Comparison of ENCODE assay signal across 1 cellular context in the genomic region with DNA sequence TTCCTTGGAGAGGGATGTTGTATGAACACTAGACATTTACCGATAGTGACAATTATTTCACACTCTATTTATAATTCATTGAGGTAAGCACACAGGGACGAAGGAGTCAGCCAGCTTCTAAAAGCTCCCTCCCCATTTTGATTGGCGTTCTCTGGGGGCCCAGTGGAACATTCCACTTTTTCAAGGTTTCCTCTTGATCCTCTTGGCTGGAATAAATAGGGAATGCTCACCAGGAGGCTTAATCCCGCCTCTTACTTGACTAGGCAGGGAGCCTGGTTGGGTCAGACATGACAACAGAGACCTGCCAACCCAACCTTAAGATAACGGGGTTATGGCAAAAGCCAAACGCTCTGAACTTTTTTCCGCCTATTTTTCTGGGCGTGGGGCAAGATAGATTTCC.
TF ChIP-seq lines count a peak whose summit lies in the region.

No MANE protein-coding gene starts in this region.

TF ChIP-seq in H1, 55 proteins besides CTCF, POLR2A, EP300 and RAD21:
- no peak for TF ChIP-seq JUND (IDR thresholded peaks at IDR 0.05; ENCODE audit: low read length)
- no peak for TF ChIP-seq CBX5 (IDR thresholded peaks at IDR 0.05; ENCODE audit: low read depth, low read length)
- TF ChIP-seq, protein P1, sequence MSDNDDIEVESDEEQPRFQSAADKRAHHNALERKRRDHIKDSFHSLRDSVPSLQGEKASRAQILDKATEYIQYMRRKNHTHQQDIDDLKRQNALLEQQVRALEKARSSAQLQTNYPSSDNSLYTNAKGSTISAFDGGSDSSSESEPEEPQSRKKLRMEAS (IDR thresholded peaks at IDR 0.05): no peak
- no peak for TF ChIP-seq GTF2F1 (IDR thresholded peaks at IDR 0.05; ENCODE audit: borderline replicate concordance, low read depth, low read length)
- no peak for TF ChIP-seq CREB1 (IDR thresholded peaks at IDR 0.05)
- no peak for TF ChIP-seq KDM4A (IDR thresholded peaks at IDR 0.05; ENCODE audit: low read depth, low read length, severe bottlenecking)
- TF ChIP-seq, protein P2, sequence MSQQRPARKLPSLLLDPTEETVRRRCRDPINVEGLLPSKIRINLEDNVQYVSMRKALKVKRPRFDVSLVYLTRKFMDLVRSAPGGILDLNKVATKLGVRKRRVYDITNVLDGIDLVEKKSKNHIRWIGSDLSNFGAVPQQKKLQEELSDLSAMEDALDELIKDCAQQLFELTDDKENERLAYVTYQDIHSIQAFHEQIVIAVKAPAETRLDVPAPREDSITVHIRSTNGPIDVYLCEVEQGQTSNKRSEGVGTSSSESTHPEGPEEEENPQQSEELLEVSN (IDR thresholded peaks at IDR 0.05): no peak
- TF ChIP-seq TBP (IDR thresholded peaks at IDR 0.05; ENCODE audit: low read depth, low read length): no peak
- no peak for TF ChIP-seq NRF1 (IDR thresholded peaks at IDR 0.05; ENCODE audit: low read depth, low read length)
- TF ChIP-seq SIN3A (conservative IDR thresholded peaks at IDR 0.05 in 1 of 2, IDR thresholded peaks at IDR 0.05 in 1 of 2; ENCODE audit: low read depth in 1 of 2, low read length in 2 of 2): no peak
- no peak for TF ChIP-seq RBBP5 (IDR thresholded peaks at IDR 0.05; ENCODE audit: borderline replicate concordance, low read depth, low read length)
- TF ChIP-seq BACH1 (IDR thresholded peaks at IDR 0.05; ENCODE audit: low read length): no peak
- no peak for TF ChIP-seq CBX8 (IDR thresholded peaks at IDR 0.05; ENCODE audit: borderline replicate concordance, low read depth, low read length)
